In the genomic region with DNA sequence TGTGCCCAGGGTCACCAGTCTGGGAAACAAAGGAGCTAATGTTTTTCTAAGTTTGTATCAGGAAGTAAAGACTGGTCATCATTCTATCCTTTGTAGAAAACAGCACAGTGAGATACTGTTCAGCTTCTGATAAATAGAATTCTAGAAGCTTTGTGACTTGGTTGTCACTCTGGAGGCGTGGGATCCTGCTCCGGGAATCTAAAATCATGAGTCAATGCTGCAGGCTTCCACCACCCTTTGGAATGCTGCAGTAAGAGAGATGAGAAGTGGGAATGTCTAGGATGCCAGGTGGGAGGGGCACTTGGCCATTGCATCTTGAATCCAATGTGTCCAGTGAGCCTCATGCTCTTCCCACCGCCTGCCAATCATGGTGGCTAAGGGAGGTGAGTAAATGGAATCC, we compare ENCODE assay signal across 1 cellular context.
TF ChIP-seq lines count a peak whose summit lies in the region.

No MANE protein-coding gene starts in this region.

TF ChIP-seq in WTC11, 78 proteins besides CTCF, POLR2A, EP300 and RAD21 (continued from another document):
- TF ChIP-seq, protein P1, sequence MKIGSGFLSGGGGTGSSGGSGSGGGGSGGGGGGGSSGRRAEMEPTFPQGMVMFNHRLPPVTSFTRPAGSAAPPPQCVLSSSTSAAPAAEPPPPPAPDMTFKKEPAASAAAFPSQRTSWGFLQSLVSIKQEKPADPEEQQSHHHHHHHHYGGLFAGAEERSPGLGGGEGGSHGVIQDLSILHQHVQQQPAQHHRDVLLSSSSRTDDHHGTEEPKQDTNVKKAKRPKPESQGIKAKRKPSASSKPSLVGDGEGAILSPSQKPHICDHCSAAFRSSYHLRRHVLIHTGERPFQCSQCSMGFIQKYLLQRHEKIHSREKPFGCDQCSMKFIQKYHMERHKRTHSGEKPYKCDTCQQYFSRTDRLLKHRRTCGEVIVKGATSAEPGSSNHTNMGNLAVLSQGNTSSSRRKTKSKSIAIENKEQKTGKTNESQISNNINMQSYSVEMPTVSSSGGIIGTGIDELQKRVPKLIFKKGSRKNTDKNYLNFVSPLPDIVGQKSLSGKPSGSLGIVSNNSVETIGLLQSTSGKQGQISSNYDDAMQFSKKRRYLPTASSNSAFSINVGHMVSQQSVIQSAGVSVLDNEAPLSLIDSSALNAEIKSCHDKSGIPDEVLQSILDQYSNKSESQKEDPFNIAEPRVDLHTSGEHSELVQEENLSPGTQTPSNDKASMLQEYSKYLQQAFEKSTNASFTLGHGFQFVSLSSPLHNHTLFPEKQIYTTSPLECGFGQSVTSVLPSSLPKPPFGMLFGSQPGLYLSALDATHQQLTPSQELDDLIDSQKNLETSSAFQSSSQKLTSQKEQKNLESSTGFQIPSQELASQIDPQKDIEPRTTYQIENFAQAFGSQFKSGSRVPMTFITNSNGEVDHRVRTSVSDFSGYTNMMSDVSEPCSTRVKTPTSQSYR (CRISPR knock-in tag; IDR thresholded peaks at IDR 0.05), result no peak
- TF ChIP-seq SMAD4 (CRISPR knock-in tag; IDR thresholded peaks at IDR 0.05) (no peak), ZNF512 (CRISPR knock-in tag; IDR thresholded peaks at IDR 0.05; ENCODE audit: borderline replicate concordance) (no peak), FOXK1 (CRISPR knock-in tag; IDR thresholded peaks at IDR 0.05) (no peak), JAZF1 (CRISPR knock-in tag; IDR thresholded peaks at IDR 0.05) (no peak), HMGA2 (CRISPR knock-in tag; IDR thresholded peaks at IDR 0.05) (no peak)
- TF ChIP-seq, protein P2, sequence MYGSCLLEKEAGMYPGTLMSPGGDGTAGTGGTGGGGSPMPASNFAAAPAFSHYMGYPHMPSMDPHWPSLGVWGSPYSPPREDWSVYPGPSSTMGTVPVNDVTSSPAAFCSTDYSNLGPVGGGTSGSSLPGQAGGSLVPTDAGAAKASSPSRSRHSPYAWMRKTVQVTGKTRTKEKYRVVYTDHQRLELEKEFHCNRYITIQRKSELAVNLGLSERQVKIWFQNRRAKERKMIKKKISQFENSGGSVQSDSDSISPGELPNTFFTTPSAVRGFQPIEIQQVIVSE (CRISPR knock-in tag; IDR thresholded peaks at IDR 0.05; ENCODE audit: borderline replicate concordance), result no peak
- TF ChIP-seq, protein P3, sequence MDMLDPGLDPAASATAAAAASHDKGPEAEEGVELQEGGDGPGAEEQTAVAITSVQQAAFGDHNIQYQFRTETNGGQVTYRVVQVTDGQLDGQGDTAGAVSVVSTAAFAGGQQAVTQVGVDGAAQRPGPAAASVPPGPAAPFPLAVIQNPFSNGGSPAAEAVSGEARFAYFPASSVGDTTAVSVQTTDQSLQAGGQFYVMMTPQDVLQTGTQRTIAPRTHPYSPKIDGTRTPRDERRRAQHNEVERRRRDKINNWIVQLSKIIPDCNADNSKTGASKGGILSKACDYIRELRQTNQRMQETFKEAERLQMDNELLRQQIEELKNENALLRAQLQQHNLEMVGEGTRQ (CRISPR knock-in tag; IDR thresholded peaks at IDR 0.05), result no peak
